ENCODE assay signal across 1 cellular context in genomic region chr1:200432586-200432985, GRCh38.
TF ChIP-seq lines count a peak whose summit lies in the region.

No MANE protein-coding gene starts in this region.

TF ChIP-seq in IMR-90, 13 proteins besides CTCF, POLR2A, EP300 and RAD21 (continued from another document):
- TF ChIP-seq USF2 (IDR thresholded peaks at IDR 0.05; ENCODE audit: low read depth, low read length) (no peak), ELK1 (IDR thresholded peaks at IDR 0.05; ENCODE audit: borderline replicate concordance, low read depth, low read length) (no peak), SMC3 (IDR thresholded peaks at IDR 0.05; ENCODE audit: low read depth, low read length) (no peak), RFX5 (IDR thresholded peaks at IDR 0.05; ENCODE audit: low read depth, low read length) (no peak), MXI1 (IDR thresholded peaks at IDR 0.05; ENCODE audit: borderline replicate concordance, low read depth, low read length) (no peak), RCOR1 (IDR thresholded peaks at IDR 0.05; ENCODE audit: insufficient replicate concordance, low read length) (no peak)
